8 cellular contexts compared by ENCODE assay signal in genomic region chr19:13839193-13839937, GRCh38. TPM values are rescaled to one million over a fixed set of nuclear protein-coding genes. Genes with fewer than 3 reads are reported as not detected.
DNase-seq lines count a peak whose midpoint lies in the region; ATAC-seq and TF ChIP-seq lines count a peak whose summit lies in the region.

No MANE protein-coding gene starts in this region.

- ATAC-seq in GM18868 (IDR thresholded peaks at IDR 0.05; ENCODE audit: unreplicated experiment) = peak; percentile 31

- DNase-seq in HK-2 (ENCODE audit: unreplicated experiment) (peak; percentile 49), T-helper 9 cell (peak; percentile 77), ascending aorta (ENCODE audit: low spot score in 2 of 2) (peak; percentile 74 to 95), iris pigment epithelial cell (ENCODE audit: low read depth) (peak; percentile 81), NCI-H446 (lab: John Stamatoyannopoulos, UW) (no peak)
- DNase-seq in stimulated activated CD4-positive, alpha-beta T cell treated with anti-CD3 and anti-CD28 coated beads, Interleukin-15, amount 100 ng/mL, for 48 hours (ENCODE audit: low read depth in 2 of 2) = peak; percentile 82 to 89

- H3K27ac ChIP-seq in 22Rv1 (peak overlapping the region; percentile 98), ascending aorta (peak overlapping the region; percentile 99 to 100)

- H3K27me3 ChIP-seq in ascending aorta = no peaks in the 10 kb centered on the region

- H3K4me1 ChIP-seq in ascending aorta = peaks cover 34 to 55% of the 10 kb centered on the region in 2 donors

- H3K36me3 ChIP-seq in ascending aorta = peaks cover 23 to 27% of the 10 kb centered on the region in 2 donors

- peak overlapping the region; percentile 92 to 99 for H3K4me3 ChIP-seq in ascending aorta

- H3K9me3 ChIP-seq in ascending aorta = no peaks in the 10 kb centered on the region

- intact Hi-C loops in ascending aorta (cut with DNase I) = no loop called here

- TF ChIP-seq CTCF in 22Rv1 (IDR thresholded peaks at IDR 0.05) = no peak
- peak in 1 of 3 experiments; percentile 7 for TF ChIP-seq CTCF in ascending aorta (IDR thresholded peaks at IDR 0.05)

RNA-seq across cellular contexts. Expression of gene NANOS3, which starts 37.6 kb away (rescaled TPM):
- total RNA-seq in ascending aorta = not detected

RNA-seq across cellular contexts. Expression of gene ZSWIM4, which starts 44.1 kb away (rescaled TPM):
- 23.2 TPM for total RNA-seq in ascending aorta

Comparison
In these comparisons a context has a peak if more than half of its experiments do, and no peak if none do; other contexts are left out.
1. DNase-seq: peak in HK-2 (single experiment), T-helper 9 cell (single experiment), ascending aorta (2 of 2), iris pigment epithelial cell (single experiment) and stimulated activated CD4-positive, alpha-beta T cell treated with anti-CD3 and anti-CD28 coated beads, Interleukin-15, amount 100 ng/mL, for 48 hours (2 of 2); none in NCI-H446 (0 of 2).